Comparison of ENCODE assay signal across 14 cellular contexts in genomic region chr2:236643480-236643879, GRCh38.
A peak's percentile ranks its signal among the peaks of the same experiment; 100 is the strongest.
DNase-seq lines count a peak whose midpoint lies in the region; ATAC-seq, FAIRE-seq and TF ChIP-seq lines count a peak whose summit lies in the region.
"Had no signal": no experiment of that assay in that cellular context is flagged by ENCODE, and none has a peak within 500 bp of the region (broad histone marks: within the 10 kb centered on the region; RNA-seq: fewer than 3 reads in every experiment).

No MANE protein-coding gene starts in this region.

- ATAC-seq in heart right ventricle (no peak), Right ventricle myocardium inferior (no peak), natural killer cell (no peak), GM21528 (IDR thresholded peaks at IDR 0.05; ENCODE audit: low FRiP score, unreplicated experiment) (no peak), HG02642 (IDR thresholded peaks at IDR 0.05; ENCODE audit: poor library complexity, unreplicated experiment) (no peak)
- ATAC-seq: activated naive CD4-positive, alpha-beta T cell treated with anti-CD3 and anti-CD28 coated beads, Interleukin-2, amount 50 U/mL, for 72 hours; effector memory CD8-positive, alpha-beta T cell had no signal

- DNase-seq in heart right ventricle (no peak), Right ventricle myocardium inferior (ENCODE audit: missing footprints) (no peak), keratinocyte (ENCODE audit: low read depth, low spot score) (no peak), 8988T (no peak), natural killer cell (no peak)
- DNase-seq: activated CD4-positive, alpha-beta T cell treated with anti-CD3 and anti-CD28 coated beads for 1 hour; effector memory CD8-positive, alpha-beta T cell; NCI-H1694 treated with DMSO at 0.1 percent for 48 hours; NCI-H446 had no signal

- H3K4me1 ChIP-seq in heart right ventricle (peaks cover 0 to 25% (median 7%) of the 10 kb centered on the region in 9 donors), keratinocyte (ENCODE audit: control insufficient read depth, extremely low read depth, insufficient read depth, low read length) (peaks cover 13% of the 10 kb centered on the region), skeletal muscle tissue (ENCODE audit: control insufficient read depth in 3 of 3, insufficient read depth in 3 of 3, low read length in 3 of 3) (peaks cover 6 to 15% (median 11%) of the 10 kb centered on the region in 3 donors)

- no peaks in the 10 kb centered on the region for H3K9me1 ChIP-seq in keratinocyte (ENCODE audit: control insufficient read depth, extremely low read depth, insufficient read depth, low read length)

- peak overlapping the region; percentile 67 for H3K4me2 ChIP-seq in keratinocyte (ENCODE audit: control insufficient read depth, extremely low read depth, insufficient read depth, low read depth, low read length)

- WGBS in heart right ventricle, 2 donors: 96% methylated on average over 8 of the region's 8 CpGs

- dilution Hi-C loops in keratinocyte (cut with MboI; ENCODE audit: extremely low pct_ligation_motif_present, low sequenced_read_pairs): no loop called here

- H3K27ac ChIP-seq in heart right ventricle (peak overlapping the region in 9 of 10 donors; percentile 20 to 83 (median 61)), keratinocyte (ENCODE audit: control insufficient read depth, insufficient read depth, low read length) (peak overlapping the region; percentile 83), skeletal muscle tissue (ENCODE audit: low read depth, low read length) (peak overlapping the region; percentile 82)

- intact Hi-C loops in heart right ventricle (cut with DNase I): loop anchor here in 1 of 10 donors (5.0 kb wide), 1 partner anchor 71 kb away; no protein-coding TSS in a partner anchor
- intact Hi-C loops in Right ventricle myocardium inferior (cut with DNase I): no loop called here
- intact Hi-C loops in natural killer cell (cut with micrococcal nuclease): no loop called here

- H4K20me1 ChIP-seq in keratinocyte (ENCODE audit: control insufficient read depth, extremely low read depth, insufficient read depth, low read length): no peaks in the 10 kb centered on the region

- no peak overlapping the region for H3K4me3 Mint-ChIP-seq in natural killer cell
- H3K4me3 Mint-ChIP-seq: effector memory CD8-positive, alpha-beta T cell; memory B cell had no signal

- peak overlapping the region; percentile 66 for H3K9ac ChIP-seq in keratinocyte (ENCODE audit: control insufficient read depth, extremely low read depth, insufficient read depth, low read length)
- H3K9ac ChIP-seq in skeletal muscle tissue (ENCODE audit: low read depth in 1 of 3, low read length in 3 of 3): no peak overlapping the region

- H3K4me3 ChIP-seq in heart right ventricle: no peak overlapping the region
- H3K4me3 ChIP-seq in keratinocyte (ENCODE audit: control insufficient read depth in 2 of 3, extremely low read depth in 1 of 3, insufficient read depth in 2 of 3, low read depth in 1 of 3, low read length in 3 of 3): no peak overlapping the region
- H3K4me3 ChIP-seq in skeletal muscle tissue (ENCODE audit: low read length in 3 of 3): peak overlapping the region in 1 of 3 donors; percentile 12

- H2AFZ ChIP-seq in keratinocyte (ENCODE audit: control insufficient read depth, low read length): no peak overlapping the region

- H3K36me3 Mint-ChIP-seq in natural killer cell: no peaks in the 10 kb centered on the region
- H3K36me3 Mint-ChIP-seq: memory B cell had no signal

- TF ChIP-seq CTCF in heart right ventricle (IDR thresholded peaks at IDR 0.05): no peak
- TF ChIP-seq CTCF in keratinocyte (optimal IDR thresholded peaks at IDR 0.05 in 1 of 3, IDR thresholded peaks at IDR 0.05 in 1 of 3, conservative IDR thresholded peaks at IDR 0.05 in 1 of 3; ENCODE audit: extremely low read depth in 1 of 3, insufficient read depth in 2 of 3, low read length in 3 of 3): no peak
- no peak for TF ChIP-seq CTCF in natural killer cell (IDR thresholded peaks at IDR 0.05)

- H3K27me3 ChIP-seq in heart right ventricle (no peaks in the 10 kb centered on the region), keratinocyte (ENCODE audit: control insufficient read depth, extremely low read depth, insufficient read depth, low read length) (no peaks in the 10 kb centered on the region), skeletal muscle tissue (ENCODE audit: control insufficient read depth in 3 of 3, insufficient read depth in 3 of 3, low read length in 3 of 3) (peaks cover 0 to 3% (median 0%) of the 10 kb centered on the region in 3 donors)

- peaks cover 0 to 29% (median 4%) of the 10 kb centered on the region in 11 donors for H3K9me3 ChIP-seq in heart right ventricle
- H3K9me3 ChIP-seq in keratinocyte (ENCODE audit: control insufficient read depth, low read depth, low read length): peaks cover 12% of the 10 kb centered on the region
- peaks cover 3 to 14% (median 9%) of the 10 kb centered on the region in 3 donors for H3K9me3 ChIP-seq in skeletal muscle tissue (ENCODE audit: control insufficient read depth in 3 of 3, low read length in 3 of 3)

- no peaks in the 10 kb centered on the region for H3K79me2 ChIP-seq in keratinocyte (ENCODE audit: control insufficient read depth, insufficient read depth, low read length)

- H3K27ac Mint-ChIP-seq in natural killer cell: no peak overlapping the region
- H3K27ac Mint-ChIP-seq: activated naive CD4-positive, alpha-beta T cell treated with anti-CD3 and anti-CD28 coated beads, Interleukin-2, amount 50 U/mL, for 72 hours; effector memory CD8-positive, alpha-beta T cell; memory B cell had no signal

- peaks cover 19 to 59% of the 10 kb centered on the region in 2 donors for H3K27me3 Mint-ChIP-seq in natural killer cell (ENCODE audit: low read depth in 2 of 2)

- FAIRE-seq in keratinocyte (lab: Jason Lieb, UNC): no peak

- H3K36me3 ChIP-seq in heart right ventricle: no peaks in the 10 kb centered on the region
- no peaks in the 10 kb centered on the region for H3K36me3 ChIP-seq in keratinocyte (ENCODE audit: control insufficient read depth in 2 of 2, extremely low read depth in 1 of 2, insufficient read depth in 2 of 2, low read length in 2 of 2)
- no peaks in the 10 kb centered on the region for H3K36me3 ChIP-seq in skeletal muscle tissue (ENCODE audit: control insufficient read depth in 3 of 3, insufficient read depth in 3 of 3, low read length in 3 of 3)

- H3K4me1 Mint-ChIP-seq in natural killer cell: peaks cover 0 to 4% of the 10 kb centered on the region in 2 donors
- H3K4me1 Mint-ChIP-seq: memory B cell had no signal

- H3K9me3 Mint-ChIP-seq in natural killer cell: no peaks in the 10 kb centered on the region
- H3K9me3 Mint-ChIP-seq: activated naive CD4-positive, alpha-beta T cell treated with anti-CD3 and anti-CD28 coated beads, Interleukin-2, amount 50 U/mL, for 72 hours; effector memory CD8-positive, alpha-beta T cell had no signal
